ENCODE assay signal across 8 cellular contexts in the genomic region with DNA sequence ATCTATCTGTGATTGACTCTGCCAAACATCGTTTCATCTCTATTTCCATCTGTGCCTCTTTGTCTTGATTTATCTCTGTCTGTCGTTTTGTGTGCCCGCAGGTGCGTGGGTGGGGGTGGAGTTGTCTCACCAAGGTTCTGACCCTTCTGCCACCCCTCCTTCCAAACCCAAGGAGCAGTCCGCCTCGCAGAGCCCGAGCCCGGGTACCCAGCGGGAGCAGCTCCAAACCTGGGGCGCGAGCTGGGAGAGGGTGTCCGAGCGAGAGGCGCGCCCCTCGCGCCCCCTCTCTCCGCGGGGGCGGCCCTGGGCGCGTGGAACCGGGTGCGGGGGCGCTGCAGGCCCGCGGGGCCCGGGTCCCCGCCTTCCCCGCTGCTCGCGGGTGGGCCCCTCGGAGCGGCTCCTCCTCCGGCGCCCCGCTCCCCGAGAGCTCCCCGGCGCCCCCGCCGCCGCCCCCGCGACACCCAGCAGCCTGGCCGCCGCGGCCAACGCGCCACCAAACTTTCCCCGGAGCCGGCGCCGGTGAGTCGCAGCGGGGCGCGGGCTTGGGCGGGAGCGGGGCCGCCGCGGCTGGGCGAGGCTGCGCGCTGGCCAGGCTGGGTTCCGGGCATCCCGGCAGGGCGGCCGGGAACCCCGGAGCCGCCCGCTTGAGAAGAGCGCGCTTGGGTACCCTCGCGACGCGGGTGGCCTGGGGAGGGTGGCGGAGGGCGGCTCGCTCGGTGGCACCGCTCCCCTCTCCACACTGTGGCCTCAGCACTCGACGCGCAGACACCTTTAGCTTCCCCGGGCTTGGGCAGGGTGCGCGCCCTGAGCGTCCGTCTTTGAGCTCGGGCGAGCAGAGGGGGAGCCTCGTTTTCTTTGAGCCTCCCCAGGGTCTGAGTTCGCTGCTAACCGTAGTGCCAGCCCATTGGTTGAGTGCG. TPM values are rescaled to one million over a fixed set of nuclear protein-coding genes. Genes with fewer than 3 reads are reported as not detected.
DNase-seq lines count a peak whose midpoint lies in the region; ATAC-seq and TF ChIP-seq lines count a peak whose summit lies in the region.

A gene with protein sequence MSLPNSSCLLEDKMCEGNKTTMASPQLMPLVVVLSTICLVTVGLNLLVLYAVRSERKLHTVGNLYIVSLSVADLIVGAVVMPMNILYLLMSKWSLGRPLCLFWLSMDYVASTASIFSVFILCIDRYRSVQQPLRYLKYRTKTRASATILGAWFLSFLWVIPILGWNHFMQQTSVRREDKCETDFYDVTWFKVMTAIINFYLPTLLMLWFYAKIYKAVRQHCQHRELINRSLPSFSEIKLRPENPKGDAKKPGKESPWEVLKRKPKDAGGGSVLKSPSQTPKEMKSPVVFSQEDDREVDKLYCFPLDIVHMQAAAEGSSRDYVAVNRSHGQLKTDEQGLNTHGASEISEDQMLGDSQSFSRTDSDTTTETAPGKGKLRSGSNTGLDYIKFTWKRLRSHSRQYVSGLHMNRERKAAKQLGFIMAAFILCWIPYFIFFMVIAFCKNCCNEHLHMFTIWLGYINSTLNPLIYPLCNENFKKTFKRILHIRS (plus strand): TSS at position 458 of the 917 bp plus-strand sequence. CDS start 104,545 bp downstream, outside the sequence.

- no peaks in the 10 kb centered on the region for H3K9me3 ChIP-seq in suprapubic skin

- H3K9me3 Mint-ChIP-seq in brain, result peaks cover 0 to 11% (median 0%) of the 10 kb centered on the region in 5 experiments

- TF ChIP-seq POLR2A in suprapubic skin (IDR thresholded peaks at IDR 0.05), result peak in 1 of 2 donors; percentile 18

- under 1% methylated on average over 40 of the region's 98 CpGs for WGBS in suprapubic skin

- DNase-seq in activated T-cell treated with anti-CD3 and anti-CD28 coated beads for 4 hours (peak; percentile 18), suprapubic skin (ENCODE audit: low spot score in 2 of 2) (peak in 1 of 2 donors; percentile 65)
- DNase-seq in activated T-cell treated with anti-CD3 and anti-CD28 coated beads, Interleukin-2, amount 50 U/mL, for 1 hour, result no peak

- peaks cover 34% of the 10 kb centered on the region for H3K4me1 Mint-ChIP-seq in brain

- H3K27me3 ChIP-seq in layer of hippocampus (ENCODE audit: control insufficient read depth, insufficient read depth, low read length) (peaks cover 4% of the 10 kb centered on the region), suprapubic skin (peaks cover 10% of the 10 kb centered on the region)

- peaks cover 27% of the 10 kb centered on the region for H3K4me1 ChIP-seq in suprapubic skin

- H3K27ac ChIP-seq in layer of hippocampus (ENCODE audit: low read depth, low read length) (peak within 1 kb of the TSS; percentile 52), suprapubic skin (peak within 1 kb of the TSS; percentile 69)

- H3K36me3 ChIP-seq in suprapubic skin, result no peaks in the 10 kb centered on the region

- peaks cover 89% of the 10 kb centered on the region for H3K27me3 Mint-ChIP-seq in brain

- peak within 1 kb of the TSS; percentile 78 to 88 (median 86) for H3K4me3 Mint-ChIP-seq in brain

- ATAC-seq in HG03175 (IDR thresholded peaks at IDR 0.05; ENCODE audit: unreplicated experiment) (no peak), GM21515 (IDR thresholded peaks at IDR 0.05; ENCODE audit: unreplicated experiment) (no peak), HG02642 (IDR thresholded peaks at IDR 0.05; ENCODE audit: poor library complexity, unreplicated experiment) (no peak)

- TF ChIP-seq CTCF in brain (conservative IDR thresholded peaks at IDR 0.05) (no peak), suprapubic skin (IDR thresholded peaks at IDR 0.05) (no peak)

- TF ChIP-seq EP300 in suprapubic skin (IDR thresholded peaks at IDR 0.05), result no peak

- peak within 1 kb of the TSS; percentile 64 for H3K4me3 ChIP-seq in suprapubic skin

- peak within 1 kb of the TSS in 3 of 5 experiments; percentile 17 to 81 (median 75) for H3K27ac Mint-ChIP-seq in brain

- H3K36me3 Mint-ChIP-seq in brain, result no peaks in the 10 kb centered on the region

RNA-seq across cellular contexts. Expression of the gene that starts here (rescaled TPM):
- polyA plus RNA-seq in brain (ENCODE audit: insufficient read depth, low read depth, low replicate concordance), result 1.3 TPM
- total RNA-seq in suprapubic skin, result 10 to 100 TPM; 10.9 to 12.2 (median 11.4) TPM
